In the genomic region with DNA sequence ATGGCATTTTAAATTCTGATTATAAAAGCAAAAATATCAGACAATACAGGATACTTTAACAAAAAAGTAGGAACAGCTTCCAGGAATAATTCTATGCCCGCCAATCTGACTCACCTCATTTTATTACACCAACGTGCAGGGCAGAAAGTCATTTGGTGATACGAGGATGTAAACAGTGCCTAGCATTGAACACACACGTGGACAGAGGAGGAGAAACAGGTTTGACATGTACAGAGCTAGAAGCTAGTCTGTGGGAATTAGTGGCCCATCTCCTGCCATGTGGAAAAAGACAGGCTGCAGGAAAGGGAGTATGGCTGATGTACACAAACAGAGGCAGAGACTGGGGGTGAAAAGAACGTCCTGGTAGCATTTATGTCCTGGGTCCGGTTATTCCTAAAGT, we compare ENCODE assay signal across 1 cellular context.
TF ChIP-seq lines count a peak whose summit lies in the region.

No MANE protein-coding gene starts in this region.

TF ChIP-seq in IMR-90, 13 proteins besides CTCF, POLR2A, EP300 and RAD21:
- TF ChIP-seq CHD1 (IDR thresholded peaks at IDR 0.05; ENCODE audit: low read depth, low read length) (no peak), BHLHE40 (IDR thresholded peaks at IDR 0.05; ENCODE audit: low read depth, low read length) (no peak), SMC3 (IDR thresholded peaks at IDR 0.05; ENCODE audit: low read depth, low read length) (no peak), ELK1 (IDR thresholded peaks at IDR 0.05; ENCODE audit: borderline replicate concordance, low read depth, low read length) (no peak), USF2 (IDR thresholded peaks at IDR 0.05; ENCODE audit: low read depth, low read length) (no peak), CEBPB (IDR thresholded peaks at IDR 0.05; ENCODE audit: low read depth, low read length) (no peak), RFX5 (IDR thresholded peaks at IDR 0.05; ENCODE audit: low read depth, low read length) (no peak), MAZ (IDR thresholded peaks at IDR 0.05; ENCODE audit: borderline replicate concordance, low read depth, low read length) (no peak), NFE2L2 (IDR thresholded peaks at IDR 0.05; ENCODE audit: low read depth, low read length) (no peak), MAFK (IDR thresholded peaks at IDR 0.05; ENCODE audit: low read depth, low read length) (no peak), FOS (IDR thresholded peaks at IDR 0.05; ENCODE audit: low read depth, low read length) (no peak), RCOR1 (IDR thresholded peaks at IDR 0.05; ENCODE audit: insufficient replicate concordance, low read length) (no peak)
